ENCODE assay signal across 1 cellular context in genomic region chr13:113220141-113220598, GRCh38.
TF ChIP-seq lines count a peak whose summit lies in the region.

No MANE protein-coding gene starts in this region.

TF ChIP-seq in HepG2, 621 proteins besides CTCF, POLR2A, EP300 and RAD21 (continued from another document and continues in another):
- TF ChIP-seq REST (IDR thresholded peaks at IDR 0.05; ENCODE audit: borderline replicate concordance in 1 of 2, low read depth in 1 of 2, low read length in 2 of 2) (no peak), PBX2 (CRISPR knock-in tag; IDR thresholded peaks at IDR 0.05) (no peak), ZMYM3 (CRISPR knock-in tag; IDR thresholded peaks at IDR 0.05) (peak; percentile 64), ZBTB3 (CRISPR knock-in tag; IDR thresholded peaks at IDR 0.05; ENCODE audit: borderline replicate concordance, low read depth) (no peak), EEA1 (CRISPR knock-in tag; IDR thresholded peaks at IDR 0.05; ENCODE audit: borderline replicate concordance) (no peak), ZNF296 (CRISPR knock-in tag; conservative IDR thresholded peaks at IDR 0.05) (no peak), PRDM10 (CRISPR knock-in tag; IDR thresholded peaks at IDR 0.05; ENCODE audit: low read depth) (no peak), ZC3H13 (CRISPR knock-in tag; IDR thresholded peaks at IDR 0.05) (no peak), WIZ (CRISPR knock-in tag; IDR thresholded peaks at IDR 0.05) (no peak), JUN (CRISPR knock-in tag; IDR thresholded peaks at IDR 0.05) (no peak), KLF11 (CRISPR knock-in tag; IDR thresholded peaks at IDR 0.05) (no peak), MXI1 (IDR thresholded peaks at IDR 0.05; ENCODE audit: borderline replicate concordance, low read depth, low read length) (peak; percentile 56; the same call in 2 of the 3 replicates), IKZF4 (CRISPR knock-in tag; IDR thresholded peaks at IDR 0.05; ENCODE audit: borderline replicate concordance, low read depth, not compliant biosample characterization) (no peak), ZBTB39 (CRISPR knock-in tag; IDR thresholded peaks at IDR 0.05) (no peak), TSC22D2 (CRISPR knock-in tag; IDR thresholded peaks at IDR 0.05; ENCODE audit: borderline replicate concordance) (no peak), ETV5 (CRISPR knock-in tag; IDR thresholded peaks at IDR 0.05; ENCODE audit: borderline replicate concordance) (no peak), ZSCAN29 (CRISPR knock-in tag; conservative IDR thresholded peaks at IDR 0.05) (peak; percentile 89), HNRNPLL (IDR thresholded peaks at IDR 0.05; ENCODE audit: low read depth, low read length, poor library complexity, severe bottlenecking) (no peak), NR2F6 (IDR thresholded peaks at IDR 0.05) (peak; percentile 90), NR2F6 (CRISPR knock-in tag; IDR thresholded peaks at IDR 0.05) (peak; percentile 90), ZNF556 (CRISPR knock-in tag; IDR thresholded peaks at IDR 0.05; ENCODE audit: borderline replicate concordance) (peak; percentile 81; the same call in 1 of the 2 replicates), ZFYVE20 (CRISPR knock-in tag; IDR thresholded peaks at IDR 0.05; ENCODE audit: borderline replicate concordance, low read depth) (no peak), HMG20A (CRISPR knock-in tag; IDR thresholded peaks at IDR 0.05; ENCODE audit: borderline replicate concordance) (peak; percentile 52; the same call in 1 of the 2 replicates), IRF2 (CRISPR knock-in tag; IDR thresholded peaks at IDR 0.05) (peak; percentile 34; the same call in 1 of the 2 replicates), ZNF687 (CRISPR knock-in tag; IDR thresholded peaks at IDR 0.05) (peak; percentile 94), RBAK (CRISPR knock-in tag; IDR thresholded peaks at IDR 0.05) (no peak), ZBTB44 (CRISPR knock-in tag; IDR thresholded peaks at IDR 0.05) (no peak), ZBTB8A (CRISPR knock-in tag; IDR thresholded peaks at IDR 0.05; ENCODE audit: borderline replicate concordance, low read depth) (no peak), PITX1 (CRISPR knock-in tag; IDR thresholded peaks at IDR 0.05) (peak; percentile 90), ZNF777 (CRISPR knock-in tag; IDR thresholded peaks at IDR 0.05) (no peak), DR1 (CRISPR knock-in tag; IDR thresholded peaks at IDR 0.05) (no peak), ZNF331 (CRISPR knock-in tag; IDR thresholded peaks at IDR 0.05) (peak; percentile 94), ZNF558 (CRISPR knock-in tag; IDR thresholded peaks at IDR 0.05; ENCODE audit: borderline replicate concordance) (no peak), MYC (CRISPR knock-in tag; IDR thresholded peaks at IDR 0.05; ENCODE audit: borderline replicate concordance) (peak; percentile 45; the same call in 1 of the 2 replicates), ZNF891 (CRISPR knock-in tag; IDR thresholded peaks at IDR 0.05) (no peak), POLR2AphosphoS5 (IDR thresholded peaks at IDR 0.05; ENCODE audit: low read depth, low read length) (no peak), TBP (CRISPR knock-in tag; IDR thresholded peaks at IDR 0.05) (no peak), ZFP41 (CRISPR knock-in tag; IDR thresholded peaks at IDR 0.05; ENCODE audit: borderline replicate concordance) (no peak), PRDM15 (CRISPR knock-in tag; IDR thresholded peaks at IDR 0.05) (no peak), NFKB2 (CRISPR knock-in tag; IDR thresholded peaks at IDR 0.05; ENCODE audit: borderline replicate concordance) (no peak)
